Comparison of ENCODE assay signal across 8 cellular contexts in the genomic region with DNA sequence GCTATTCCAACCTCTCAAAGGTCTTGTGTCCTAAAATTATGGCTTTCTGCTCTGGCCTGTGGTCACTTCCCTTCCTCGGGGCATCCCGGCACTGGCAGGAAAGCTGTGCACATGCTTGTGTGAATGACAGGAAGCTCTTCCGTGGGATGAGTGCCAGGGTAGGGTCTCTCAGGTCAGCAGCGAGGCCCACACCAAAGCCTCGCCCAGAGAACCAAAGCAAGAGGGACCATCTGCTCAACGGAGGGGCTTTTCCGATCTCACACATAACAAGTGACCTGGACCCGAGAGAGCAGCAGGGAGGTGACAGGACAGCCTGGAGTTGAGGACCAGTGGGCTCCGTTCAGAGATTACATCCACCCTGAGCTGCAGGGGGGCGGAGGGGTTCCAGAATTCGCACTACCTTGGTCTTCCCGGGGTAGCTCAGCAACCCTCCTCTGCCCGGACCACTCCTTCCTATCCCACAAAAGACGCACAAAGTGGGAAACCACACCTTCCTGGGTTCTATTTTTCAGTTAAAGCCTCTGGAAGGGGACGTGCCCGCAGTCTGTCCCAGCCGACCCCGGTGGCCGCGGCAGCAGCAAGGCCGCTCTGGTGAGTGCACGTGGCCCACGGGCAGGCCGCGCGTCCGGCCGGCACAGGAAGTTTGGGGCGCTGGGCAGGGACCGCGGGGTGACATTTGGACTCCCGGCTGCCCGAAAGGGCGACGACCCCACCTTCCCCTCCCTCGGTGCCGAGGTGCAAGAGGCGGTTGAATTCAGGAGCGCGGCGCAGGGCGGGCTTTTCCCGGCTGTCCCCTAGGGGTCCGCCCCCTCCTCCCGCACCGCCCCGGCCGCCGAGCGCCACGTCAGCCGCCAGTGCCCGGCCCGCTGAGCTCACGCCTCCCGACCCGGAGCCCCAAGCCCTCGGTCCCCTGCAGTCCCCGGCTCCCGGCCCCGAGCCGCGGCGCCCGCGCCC. TPM values are rescaled to one million over a fixed set of nuclear protein-coding genes. Genes with fewer than 3 reads are reported as not detected.
DNase-seq lines count a peak whose midpoint lies in the region; ATAC-seq, FAIRE-seq and TF ChIP-seq lines count a peak whose summit lies in the region.

No MANE protein-coding gene starts in this region.

- peak; percentile 19; the same call in 1 of the 2 replicates for TF ChIP-seq POLR2A in A549 (IDR thresholded peaks at IDR 0.05; ENCODE audit: low read length)

- H4K20me1 ChIP-seq in PC-3 (ENCODE audit: low read length), result peaks cover 41% of the 10 kb centered on the region; the same call in 1 of the 2 replicates

- POLR2A ChIA-PET in A549 (lab: Yijun Ruan, JAX) (interaction anchor here (0.6 to 1.1 kb wide), 3 partner anchors 184 to 212 kb away, joined by 3 read pairs; partner anchors contain the start of gene BMP6), PC-3 (lab: Charles Lee; ENCODE audit: unreplicated experiment) (interaction anchor here (0.6 to 1.0 kb wide), 2 partner anchors 65 to 203 kb away, joined by 7 to 8 read pairs; no protein-coding TSS in a partner anchor)

- WGBS in A549 (ENCODE audit: missing lambda C conversion rate), result 3% methylated on average over 13 of the region's 66 CpGs

- peak overlapping the region; percentile 99 for H3K4me3 ChIP-seq in A549
- peak overlapping the region; percentile 86 for H3K4me3 ChIP-seq in GM12865 (ENCODE audit: low read depth, low read length)
- H3K4me3 ChIP-seq in PC-3 (ENCODE audit: low read length), result peak overlapping the region; percentile 91
- H3K4me3 ChIP-seq in cardiac muscle cell, result peak overlapping the region; percentile 90

- no peaks in the 10 kb centered on the region for H3F3A ChIP-seq in PC-3 (ENCODE audit: low read length, unreplicated experiment)

- no peak for TF ChIP-seq RAD21 in A549 (conservative IDR thresholded peaks at IDR 0.05 in 1 of 2, IDR thresholded peaks at IDR 0.05 in 1 of 2)

- H3K27me3 ChIP-seq in PC-3 (ENCODE audit: low read length) (no peaks in the 10 kb centered on the region), cardiac muscle cell (peaks cover 34% of the 10 kb centered on the region)

- intact Hi-C loops in PC-3 (cut with micrococcal nuclease), result loop anchor here (1.0 to 5.0 kb wide), 3 partner anchors 66 to 148 kb away; no protein-coding TSS in a partner anchor
- intact Hi-C loops in posterior cingulate gyrus (cut with DNase I), result loop anchor here (5.0 kb wide), 3 partner anchors 68 to 182 kb away; partner anchors contain the start of genes BLOC1S5 and BMP6

- DNase-seq in A549 (ENCODE audit: low read depth in 1 of 2, low spot score in 1 of 2) (peak; percentile 46 to 49), GM12865 (ENCODE audit: low read depth) (peak; percentile 62), PC-3 (peak; percentile 52), cardiac muscle cell (ENCODE audit: low read depth in 1 of 2, low spot score in 1 of 2) (peak; percentile 59 to 71), posterior cingulate gyrus (peak; percentile 28 to 94 (median 50)), NCI-H446 treated with DMSO at 0.1 percent for 48 hours (lab: John Stamatoyannopoulos, UW) (no peak)
- peak; percentile 56 for DNase-seq in activated naive CD4-positive, alpha-beta T cell treated with anti-CD3 and anti-CD28 coated beads, Interleukin-2, amount 50 U/mL, for 16 hours

- TSS peak; percentile 41 for BruUV-seq in PC-3 (replicated peaks; lab: Mats Ljungman, UMichigan)

- CTCF ChIA-PET in A549 (lab: Yijun Ruan, JAX) (interaction anchor here (0.6 to 1.6 kb wide), 3 partner anchors 10 to 186 kb away, joined by 3 to 5 read pairs (median 3); no protein-coding TSS in a partner anchor), PC-3 (lab: Charles Lee) (no interaction called here)

- no peak for TF ChIP-seq CTCF in A549 (IDR thresholded peaks at IDR 0.05)
- no peak for TF ChIP-seq CTCF in GM12865 (IDR thresholded peaks at IDR 0.05; ENCODE audit: insufficient read depth, low read depth, low read length, missing control alignments)
- no peak for TF ChIP-seq CTCF in PC-3 (conservative IDR thresholded peaks at IDR 0.05; ENCODE audit: low read depth, low read length)
- no peak for TF ChIP-seq CTCF in cardiac muscle cell (IDR thresholded peaks at IDR 0.05; ENCODE audit: low read depth, low read length)

- H3K79me2 ChIP-seq in PC-3 (ENCODE audit: low read length), result peaks cover 53% of the 10 kb centered on the region

- peak overlapping the region; percentile 74 for H2AFZ ChIP-seq in PC-3 (ENCODE audit: low read length)

- no peak for FAIRE-seq in A549 (lab: Jason Lieb, UNC)

- H3K4me1 ChIP-seq in A549 (peaks cover 12% of the 10 kb centered on the region; the same call in 2 of the 3 replicates), PC-3 (ENCODE audit: insufficient read depth, low read length) (peaks cover 15% of the 10 kb centered on the region), cardiac muscle cell (ENCODE audit: low read depth) (no peaks in the 10 kb centered on the region)

- H3K9me3 ChIP-seq in A549, result no peaks in the 10 kb centered on the region
- H3K9me3 ChIP-seq in PC-3 (ENCODE audit: low read length), result no peaks in the 10 kb centered on the region
- no peaks in the 10 kb centered on the region for H3K9me3 ChIP-seq in cardiac muscle cell (ENCODE audit: low read depth)

- H3K4me2 ChIP-seq in A549 (peak overlapping the region; percentile 100), PC-3 (ENCODE audit: low read length) (peak overlapping the region; percentile 98)

- peak overlapping the region; percentile 91 for H3K9ac ChIP-seq in PC-3 (ENCODE audit: low read length)

- H3K27ac ChIP-seq in A549 (peak overlapping the region; percentile 98 to 99), PC-3 (ENCODE audit: low read length) (peak overlapping the region; percentile 48), cardiac muscle cell (peak overlapping the region; percentile 67)

- H3K36me3 ChIP-seq in PC-3 (ENCODE audit: low read depth, low read length) (peaks cover 2% of the 10 kb centered on the region; the same call in 1 of the 2 replicates), cardiac muscle cell (no peaks in the 10 kb centered on the region)

- H3K9me2 ChIP-seq in PC-3 (replicated peaks; ENCODE audit: low read length), result no peaks in the 10 kb centered on the region

- TF ChIP-seq EP300 in A549 (IDR thresholded peaks at IDR 0.05), result no peak

- ATAC-seq in A549, result peak; percentile 78 to 83
- peak; percentile 29 for ATAC-seq in HG02981 (IDR thresholded peaks at IDR 0.05; ENCODE audit: unreplicated experiment)
- ATAC-seq in PC-3, result peak; percentile 66

TF ChIP-seq in A549, 52 proteins besides CTCF, POLR2A, EP300 and RAD21 (continues in another document):
- TF ChIP-seq PHF8 (IDR thresholded peaks at IDR 0.05; ENCODE audit: borderline replicate concordance, low read depth) (peak; percentile 16; the same call in 1 of the 2 replicates), REST (IDR thresholded peaks at IDR 0.05) (no peak), MYC (IDR thresholded peaks at IDR 0.05; ENCODE audit: borderline replicate concordance, low read length) (peak; percentile 54; the same call in 1 of the 2 replicates), TFCP2L1 (CRISPR knock-in tag; IDR thresholded peaks at IDR 0.05) (no peak), JUNB (IDR thresholded peaks at IDR 0.05) (no peak), HDAC2 (IDR thresholded peaks at IDR 0.05) (no peak), E2F6 (IDR thresholded peaks at IDR 0.05; ENCODE audit: borderline replicate concordance, low read depth) (peak; percentile 53), CHD2 (IDR thresholded peaks at IDR 0.05; ENCODE audit: low read length, partially characterized antibody) (no peak), FOSL2 (IDR thresholded peaks at IDR 0.05) (no peak), FOSL2 (CRISPR knock-in tag; IDR thresholded peaks at IDR 0.05) (no peak), TP53 (CRISPR knock-in tag; IDR thresholded peaks at IDR 0.05) (no peak), RFX5 (IDR thresholded peaks at IDR 0.05) (no peak), ZC3H11A (IDR thresholded peaks at IDR 0.05) (no peak), HOXB13 (CRISPR knock-in tag; IDR thresholded peaks at IDR 0.05; ENCODE audit: low read depth) (no peak)

RNA-seq across cellular contexts. Expression of gene TXNDC5, which starts 1.0 kb away (rescaled TPM):
- polyA plus RNA-seq in A549 (2011; rRNA removed) (134 and 199 TPM in 2 replicates), A549 (2017; fragmentation: RNase III; extraction: RNeasy Plus Mini Kit Qiagen cat#74134 plus additional on column Dnase treatment) (111 to 115 TPM (median 111 TPM) in 3 replicates), cardiac muscle cell (86.1 and 111 TPM in 2 replicates)
- polyA plus RNA-seq in A549 (2012; cell fraction: cytosol; rRNA removed), result 68.8 and 78.4 TPM in 2 replicates
- 51.6 and 84.8 TPM in 2 replicates for polyA plus RNA-seq in A549 (2012; cell fraction: nucleus; rRNA removed)
- 95.6 and 112 TPM in 2 replicates for polyA minus RNA-seq in A549 (2011; rRNA and poly(A)+ RNA removed)
- total RNA-seq in PC-3 (2014; rRNA removed) (218 and 221 TPM in 2 replicates), cardiac muscle cell (73.1 and 104 TPM in 2 replicates)

Comparison
In these comparisons a context has a peak if more than half of its experiments do, and no peak if none do; other contexts are left out.
1. ATAC-seq: peak in every context shown above with its lines; median percentile 80 in A549; 66 in PC-3; 29 in HG02981.
2. H3K27ac ChIP-seq: peak in every context shown above with its lines; median percentile 98 in A549; 67 in cardiac muscle cell; 48 in PC-3.